Comparison of ENCODE assay signal across 8 cellular contexts in the genomic region with DNA sequence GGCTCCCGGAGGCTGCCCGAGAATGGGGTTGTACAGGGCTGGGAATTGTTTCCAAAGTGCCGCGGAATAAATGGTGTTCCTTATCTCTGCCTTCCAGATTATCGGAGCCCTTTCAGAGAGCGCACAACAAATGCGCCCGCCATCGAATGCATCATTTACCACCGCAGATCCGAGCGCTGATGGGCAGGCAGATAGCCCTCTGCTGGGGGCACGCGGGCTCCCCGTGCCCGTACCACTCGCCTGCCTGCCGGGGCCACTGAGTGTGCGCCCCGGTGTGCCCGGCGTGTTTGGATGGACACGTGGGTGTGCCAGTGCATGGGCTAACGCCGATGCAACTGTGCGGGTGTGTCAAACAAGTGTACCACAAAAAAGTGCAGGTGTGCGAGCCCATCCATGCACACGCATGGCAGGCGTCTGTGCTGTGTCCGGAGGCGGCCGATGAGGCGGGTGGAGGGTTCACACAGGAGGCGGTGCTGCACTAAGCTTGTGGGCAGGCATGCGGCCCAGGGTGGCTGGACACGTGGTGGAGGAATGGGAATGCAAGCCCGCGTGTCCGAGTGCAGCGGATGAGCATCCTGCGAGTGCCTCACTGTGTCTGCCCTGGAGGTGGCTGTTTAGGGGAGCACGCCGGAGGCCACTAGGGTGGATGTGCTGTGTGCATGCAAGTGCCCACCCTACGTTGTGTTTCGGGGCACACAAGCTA. TPM values are rescaled to one million over a fixed set of nuclear protein-coding genes. Genes with fewer than 3 reads are reported as not detected.
A peak's percentile ranks its signal among the peaks of the same experiment; 100 is the strongest.
DNase-seq lines count a peak whose midpoint lies in the region; ATAC-seq, FAIRE-seq and TF ChIP-seq lines count a peak whose summit lies in the region.

No MANE protein-coding gene starts in this region.

- H3K9ac ChIP-seq in keratinocyte (ENCODE audit: control insufficient read depth, extremely low read depth, insufficient read depth, low read length), result no peak overlapping the region

- dilution Hi-C loops in keratinocyte (cut with MboI; ENCODE audit: extremely low pct_ligation_motif_present, low sequenced_read_pairs), result no loop called here

- 19 to 27% methylated on average over 14 to 44 of the region's 45 CpGs for WGBS in testis, 2 donors

- TF ChIP-seq CTCF in keratinocyte (optimal IDR thresholded peaks at IDR 0.05 in 1 of 3, IDR thresholded peaks at IDR 0.05 in 1 of 3, conservative IDR thresholded peaks at IDR 0.05 in 1 of 3; ENCODE audit: extremely low read depth in 1 of 3, insufficient read depth in 2 of 3, low read length in 3 of 3) (no peak), testis (IDR thresholded peaks at IDR 0.05) (no peak)

- peaks cover 68% of the 10 kb centered on the region for H3K27me3 Mint-ChIP-seq in T-helper 2 cell treated with Interferon-gamma antibody and Interleukin-4, amounts not matched to agents 5 μg/mL and 100 μg/mL, for 36 hours (ENCODE audit: low read depth)
- peaks cover 34% of the 10 kb centered on the region for H3K27me3 Mint-ChIP-seq in activated naive CD8-positive, alpha-beta T cell

- no peaks in the 10 kb centered on the region for H3K79me2 ChIP-seq in keratinocyte (ENCODE audit: control insufficient read depth, insufficient read depth, low read length)

- H3K9me3 ChIP-seq in keratinocyte (ENCODE audit: control insufficient read depth, low read depth, low read length) (no peaks in the 10 kb centered on the region), testis (no peaks in the 10 kb centered on the region)

- intact Hi-C loops in testis (cut with DNase I; ENCODE audit: low total_unique reads), result loop anchor here (5.0 to 10.0 kb wide), 3 partner anchors 69 to 422 kb away; no protein-coding TSS in a partner anchor

- H3K36me3 ChIP-seq in keratinocyte (ENCODE audit: control insufficient read depth in 2 of 2, extremely low read depth in 1 of 2, insufficient read depth in 2 of 2, low read length in 2 of 2) (no peaks in the 10 kb centered on the region), testis (ENCODE audit: low read depth, missing control alignments) (no peaks in the 10 kb centered on the region)

- H3K9me1 ChIP-seq in keratinocyte (ENCODE audit: control insufficient read depth, extremely low read depth, insufficient read depth, low read length), result no peaks in the 10 kb centered on the region

- no peak for FAIRE-seq in keratinocyte (lab: Jason Lieb, UNC)

- H3K27ac ChIP-seq in keratinocyte (ENCODE audit: control insufficient read depth, insufficient read depth, low read length), result no peak overlapping the region
- H3K27ac ChIP-seq in testis, result no peak overlapping the region

- H3K27me3 ChIP-seq in keratinocyte (ENCODE audit: control insufficient read depth, extremely low read depth, insufficient read depth, low read length), result peaks cover 79% of the 10 kb centered on the region
- H3K27me3 ChIP-seq in testis, result no peaks in the 10 kb centered on the region

- TF ChIP-seq POLR2A in testis (IDR thresholded peaks at IDR 0.05), result no peak

- no peak overlapping the region for H3K27ac Mint-ChIP-seq in T-helper 2 cell treated with Interferon-gamma antibody and Interleukin-4, amounts not matched to agents 5 μg/mL and 100 μg/mL, for 36 hours
- H3K27ac Mint-ChIP-seq in activated naive CD8-positive, alpha-beta T cell, result no peak overlapping the region

- H3K4me2 ChIP-seq in keratinocyte (ENCODE audit: control insufficient read depth, extremely low read depth, insufficient read depth, low read depth, low read length), result peak overlapping the region; percentile 77

- H3K36me3 Mint-ChIP-seq in T-helper 2 cell treated with Interferon-gamma antibody and Interleukin-4, amounts not matched to agents 5 μg/mL and 100 μg/mL, for 36 hours (ENCODE audit: low read depth), result no peaks in the 10 kb centered on the region
- H3K36me3 Mint-ChIP-seq in activated naive CD8-positive, alpha-beta T cell, result no peaks in the 10 kb centered on the region

- H4K20me1 ChIP-seq in keratinocyte (ENCODE audit: control insufficient read depth, extremely low read depth, insufficient read depth, low read length), result peaks cover 8% of the 10 kb centered on the region

- no peak overlapping the region for H2AFZ ChIP-seq in keratinocyte (ENCODE audit: control insufficient read depth, low read length)

- H3K9me3 Mint-ChIP-seq in T-helper 2 cell treated with Interferon-gamma antibody and Interleukin-4, amounts not matched to agents 5 μg/mL and 100 μg/mL, for 36 hours, result no peaks in the 10 kb centered on the region
- H3K9me3 Mint-ChIP-seq in activated naive CD8-positive, alpha-beta T cell (ENCODE audit: low read depth), result no peaks in the 10 kb centered on the region

- H3K4me3 ChIP-seq in keratinocyte (ENCODE audit: control insufficient read depth in 2 of 3, extremely low read depth in 1 of 3, insufficient read depth in 2 of 3, low read depth in 1 of 3, low read length in 3 of 3) (no peak overlapping the region), testis (peak overlapping the region in 1 of 2 donors; percentile 60)

- no peak for DNase-seq in T-helper 2 cell treated with Interferon-gamma antibody and Interleukin-4, amounts not matched to agents 5 μg/mL and 100 μg/mL, for 36 hours (ENCODE audit: low spot score)
- DNase-seq in T-helper 2 cell (no peak), keratinocyte (ENCODE audit: low read depth, low spot score) (no peak), testis (peak; percentile 54), NCI-H2107 treated with DMSO at 0.1 percent for 48 hours (lab: John Stamatoyannopoulos, UW; ENCODE audit: unreplicated experiment) (no peak), AML-193 (lab: John Stamatoyannopoulos, UW) (no peak)

- H3K4me1 Mint-ChIP-seq in T-helper 2 cell treated with Interferon-gamma antibody and Interleukin-4, amounts not matched to agents 5 μg/mL and 100 μg/mL, for 36 hours (ENCODE audit: low read depth), result no peaks in the 10 kb centered on the region
- H3K4me1 Mint-ChIP-seq in activated naive CD8-positive, alpha-beta T cell (ENCODE audit: low read depth), result peaks cover 11% of the 10 kb centered on the region

- no peaks in the 10 kb centered on the region for H3K4me1 ChIP-seq in keratinocyte (ENCODE audit: control insufficient read depth, extremely low read depth, insufficient read depth, low read length)
- H3K4me1 ChIP-seq in testis, result peaks cover 11% of the 10 kb centered on the region

- H3K4me3 Mint-ChIP-seq in T-helper 2 cell treated with Interferon-gamma antibody and Interleukin-4, amounts not matched to agents 5 μg/mL and 100 μg/mL, for 36 hours, result peak overlapping the region; percentile 76
- peak overlapping the region; percentile 80 for H3K4me3 Mint-ChIP-seq in activated naive CD8-positive, alpha-beta T cell

- no peak for ATAC-seq in HG03039 (IDR thresholded peaks at IDR 0.05; ENCODE audit: unreplicated experiment)

RNA-seq across cellular contexts. Expression of a gene that starts 3.8 kb away (rescaled TPM):
- not detected in 3 replicates for polyA plus RNA-seq in keratinocyte
- polyA plus RNA-seq in keratinocyte (2011; ENCODE audit: low read depth), result not detected
- polyA plus RNA-seq in keratinocyte (2011; cell fraction: cytosol; rRNA removed), result not detected in 2 replicates
- polyA plus RNA-seq in keratinocyte (2011; cell fraction: nucleus; rRNA removed), result 0.10 TPM in 1 of 2 replicates, not detected in the other
- polyA plus RNA-seq in keratinocyte (2012; ENCODE audit: low replicate concordance), result 0.13 TPM in 1 of 2 replicates, not detected in the other
- polyA minus RNA-seq in keratinocyte, result 0.13 TPM in 1 of 3 replicates, not detected in the others
- polyA minus RNA-seq in keratinocyte (2011; cell fraction: cytosol; rRNA and poly(A)+ RNA removed), result 0.58 TPM
- 0.21 and 0.47 TPM in 2 replicates for polyA minus RNA-seq in keratinocyte (2011; cell fraction: nucleus; rRNA and poly(A)+ RNA removed)
- total RNA-seq in testis, result 10 to 100 TPM; 11.9 to 13.5 TPM
- polyA plus RNA-seq in testis (ENCODE audit: insufficient read depth, low read depth, low replicate concordance), result 6.6 TPM

RNA-seq across cellular contexts. Expression of a gene that starts 30.1 kb away (rescaled TPM):
- polyA plus RNA-seq in keratinocyte, result not detected in 3 replicates
- polyA plus RNA-seq in keratinocyte (2011; ENCODE audit: low read depth), result not detected
- not detected in 2 replicates for polyA plus RNA-seq in keratinocyte (2011; cell fraction: cytosol; rRNA removed)
- not detected in 2 replicates for polyA plus RNA-seq in keratinocyte (2011; cell fraction: nucleus; rRNA removed)
- not detected in 2 replicates for polyA plus RNA-seq in keratinocyte (2012; ENCODE audit: low replicate concordance)
- not detected in 3 replicates for polyA minus RNA-seq in keratinocyte
- not detected for polyA minus RNA-seq in keratinocyte (2011; cell fraction: cytosol; rRNA and poly(A)+ RNA removed)
- polyA minus RNA-seq in keratinocyte (2011; cell fraction: nucleus; rRNA and poly(A)+ RNA removed), result not detected in 2 replicates
- total RNA-seq in testis, result 10 to 100 TPM; 18.3 to 46.0 TPM
- 75.0 TPM for polyA plus RNA-seq in testis (ENCODE audit: insufficient read depth, low read depth, low replicate concordance)

Comparison
In these comparisons a context has a peak if more than half of its experiments do, and no peak if none do; other contexts are left out.
1. RNA of a gene that starts 30.1 kb away (polyA plus RNA-seq): 75.0 TPM in testis (single experiment); not detected in keratinocyte; every median in the first group is over 10 times any median in the second.